Comparison of ENCODE assay signal across 40 cellular contexts in the genomic region with DNA sequence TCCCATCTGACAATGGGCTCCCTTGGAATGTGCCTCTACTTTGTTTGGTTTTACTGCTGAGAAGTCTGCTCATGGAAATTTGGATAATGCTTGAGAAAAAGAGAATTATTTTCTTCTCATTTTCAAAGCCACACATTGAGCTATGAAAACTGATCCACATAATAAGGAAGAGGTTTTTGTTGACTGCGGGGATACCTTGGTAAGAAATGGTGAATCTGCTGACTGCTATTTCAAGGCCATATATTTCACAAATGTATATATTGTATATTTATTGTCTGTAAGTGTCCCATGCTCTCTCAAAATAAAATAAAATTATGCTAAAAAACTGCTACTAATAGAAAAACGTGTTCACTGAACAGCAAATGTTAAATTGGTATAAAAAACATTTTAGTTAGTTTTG. TPM values are rescaled to one million over a fixed set of nuclear protein-coding genes. Genes with fewer than 3 reads are reported as not detected.
DNase-seq lines count a peak whose midpoint lies in the region; ATAC-seq, FAIRE-seq and TF ChIP-seq lines count a peak whose summit lies in the region.
"Had no signal": no experiment of that assay in that cellular context is flagged by ENCODE, and none has a peak within 500 bp of the region (broad histone marks: within the 10 kb centered on the region; RNA-seq: fewer than 3 reads in every experiment).

No MANE protein-coding gene starts in this region.

- TF ChIP-seq CTCF in HepG2 (CRISPR knock-in tag; IDR thresholded peaks at IDR 0.05) = no peak
- TF ChIP-seq CTCF in right lobe of liver (IDR thresholded peaks at IDR 0.05) = no peak

- H3K27ac Mint-ChIP-seq in activated T-helper 17 cell treated with anti-CD3 and anti-CD28 coated beads, Interleukin-2, amount 50 U/mL, for 72 hours = peak overlapping the region; percentile 42
- peak overlapping the region; percentile 23 for H3K27ac Mint-ChIP-seq in stimulated activated memory B cell treated with anti-CD40 and anti-IgM and Interleukin-4, amounts not matched to agents 10 μg/mL and 1 μg/mL and 100 μg/mL, for 72 hours
- H3K27ac Mint-ChIP-seq: B cell; CD14-positive monocyte; CD4-positive, alpha-beta memory T cell; CD4-positive, alpha-beta T cell; CD8-positive, alpha-beta T cell had no signal

- H3K4me1 ChIP-seq in HepG2 (ENCODE audit: insufficient read depth, low read length) (peaks cover 54% of the 10 kb centered on the region), right lobe of liver (no peaks in the 10 kb centered on the region), thymus (ENCODE audit: control insufficient read depth, insufficient read depth, low read length) (no peaks in the 10 kb centered on the region)
- H3K4me1 ChIP-seq: A549; BE2C; BLaER1 treated with 17β-estradiol and CSF1 and Interleukin-3, amounts not matched to agents 10 nM and 100 nM; Caco-2 had no signal

- no peak for FAIRE-seq in HepG2 (lab: Jason Lieb, UNC)
- FAIRE-seq: A204.1, A549, D721Med had no signal

- H3K4me3 Mint-ChIP-seq in activated T-helper 17 cell treated with anti-CD3 and anti-CD28 coated beads, Interleukin-2, amount 50 U/mL, for 72 hours = no peak overlapping the region
- no peak overlapping the region for H3K4me3 Mint-ChIP-seq in stimulated activated memory B cell treated with anti-CD40 and anti-IgM and Interleukin-4, amounts not matched to agents 10 μg/mL and 1 μg/mL and 100 μg/mL, for 72 hours
- H3K4me3 Mint-ChIP-seq: B cell; CD14-positive monocyte; CD4-positive, alpha-beta memory T cell; CD4-positive, alpha-beta T cell; CD4-positive, CD25-positive, alpha-beta regulatory T cell; CD8-positive, alpha-beta memory T cell; CD8-positive, alpha-beta T cell had no signal

- 75% methylated on average over 2 of the region's 2 CpGs for WGBS in HepG2 (ENCODE audit: low lambda C conversion rate)
- WGBS in right lobe of liver (ENCODE audit: insufficient coverage, low coverage, low lambda C conversion rate, missing lambda C conversion rate) = 79% methylated on average over 2 of the region's 2 CpGs
- WGBS in thymus = 96% methylated on average over 2 of the region's 2 CpGs

- no peaks in the 10 kb centered on the region for H3K9me3 Mint-ChIP-seq in activated T-helper 17 cell treated with anti-CD3 and anti-CD28 coated beads, Interleukin-2, amount 50 U/mL, for 72 hours
- no peaks in the 10 kb centered on the region for H3K9me3 Mint-ChIP-seq in stimulated activated memory B cell treated with anti-CD40 and anti-IgM and Interleukin-4, amounts not matched to agents 10 μg/mL and 1 μg/mL and 100 μg/mL, for 72 hours
- H3K9me3 Mint-ChIP-seq: CD14-positive monocyte; CD4-positive, alpha-beta memory T cell; CD4-positive, alpha-beta T cell; CD4-positive, CD25-positive, alpha-beta regulatory T cell; CD8-positive, alpha-beta memory T cell; CD8-positive, alpha-beta T cell had no signal

- TF ChIP-seq POLR2A in HepG2 (IDR thresholded peaks at IDR 0.05; ENCODE audit: insufficient read depth in 1 of 2, low read depth in 2 of 2, low read length in 2 of 2) (no peak), right lobe of liver (IDR thresholded peaks at IDR 0.05) (no peak)

- H3K27ac ChIP-seq in HepG2 (ENCODE audit: extremely low read length, insufficient read depth, low read length) (peak overlapping the region; percentile 71), right lobe of liver (no peak overlapping the region), thymus (ENCODE audit: low read depth) (peak overlapping the region; percentile 18)
- H3K27ac ChIP-seq: 22Rv1; A549; BLaER1; BLaER1 treated with 17β-estradiol and CSF1 and Interleukin-3, amounts not matched to agents 10 nM and 100 nM; C4-2B had no signal

- peaks cover 6 to 10% of the 10 kb centered on the region in 2 experiments; a peak in 4 of 5 replicates for H3K36me3 ChIP-seq in HepG2 (replicated peaks in 1 of 2; ENCODE audit: control insufficient read depth in 1 of 2, insufficient read depth in 2 of 2, low read length in 2 of 2)
- H3K36me3 ChIP-seq in right lobe of liver = peaks cover 0 to 20% (median 0%) of the 10 kb centered on the region in 4 donors
- H3K36me3 ChIP-seq in thymus (ENCODE audit: control insufficient read depth, insufficient read depth) = peaks cover 10% of the 10 kb centered on the region
- H3K36me3 ChIP-seq: BE2C had no signal

- H3K4me3 ChIP-seq in HepG2 (replicated peaks in 1 of 3; ENCODE audit: insufficient read depth in 1 of 3, low read depth in 2 of 3, low read length in 3 of 3) (peak overlapping the region; percentile 48 to 62 (median 52); a peak in 4 of 6 replicates), right lobe of liver (no peak overlapping the region), thymus (ENCODE audit: low read length) (no peak overlapping the region)
- H3K4me3 ChIP-seq: A549; BLaER1; BLaER1 treated with 17β-estradiol and CSF1 and Interleukin-3, amounts not matched to agents 10 nM and 100 nM had no signal

- intact Hi-C loops in HepG2 (cut with micrococcal nuclease; ENCODE audit: unreplicated experiment) = loop anchor here (1.0 kb wide), 1 partner anchor 12 kb away; no protein-coding TSS in a partner anchor
- intact Hi-C loops in right lobe of liver (cut with DNase I) = no loop called here

- peaks cover 4% of the 10 kb centered on the region for H3K4me1 Mint-ChIP-seq in activated T-helper 17 cell treated with anti-CD3 and anti-CD28 coated beads, Interleukin-2, amount 50 U/mL, for 72 hours
- peaks cover 7% of the 10 kb centered on the region for H3K4me1 Mint-ChIP-seq in stimulated activated memory B cell treated with anti-CD40 and anti-IgM and Interleukin-4, amounts not matched to agents 10 μg/mL and 1 μg/mL and 100 μg/mL, for 72 hours
- H3K4me1 Mint-ChIP-seq: CD14-positive monocyte had no signal

- TF ChIP-seq EP300 in HepG2 (IDR thresholded peaks at IDR 0.05; ENCODE audit: low read depth in 2 of 2, low read length in 2 of 2) (no peak), HepG2 (CRISPR knock-in tag; IDR thresholded peaks at IDR 0.05; ENCODE audit: borderline replicate concordance) (no peak)

- DNase-seq in HepG2 (ENCODE audit: low spot score) (no peak), right lobe of liver (no peak), DMS53 (lab: John Stamatoyannopoulos, UW) (no peak), NCI-H2171 treated with DMSO at 0.1 percent for 48 hours (lab: John Stamatoyannopoulos, UW) (no peak)
- DNase-seq: 8988T; ACHN; AML-193; BE2C; C1 segment of cervical spinal cord; Caco-2; Calu3; CD4-positive, alpha-beta memory T cell; CD4-positive, alpha-beta T cell; CD4-positive, CD25-positive, alpha-beta regulatory T cell; CD8-positive, alpha-beta memory T cell; CD8-positive, alpha-beta T cell; COR-L47; DMS 273 treated with DMSO at 0.1 percent for 48 hours; DMS153; DMS79; DMS79 treated with DMSO at 0.1 percent for 48 hours; DND-41; EL had no signal

- H3K27me3 Mint-ChIP-seq in activated T-helper 17 cell treated with anti-CD3 and anti-CD28 coated beads, Interleukin-2, amount 50 U/mL, for 72 hours = no peaks in the 10 kb centered on the region
- no peaks in the 10 kb centered on the region for H3K27me3 Mint-ChIP-seq in stimulated activated memory B cell treated with anti-CD40 and anti-IgM and Interleukin-4, amounts not matched to agents 10 μg/mL and 1 μg/mL and 100 μg/mL, for 72 hours
- H3K27me3 Mint-ChIP-seq: B cell; CD4-positive, alpha-beta memory T cell; CD4-positive, alpha-beta T cell; CD4-positive, CD25-positive, alpha-beta regulatory T cell; CD8-positive, alpha-beta memory T cell had no signal

- peak overlapping the region; percentile 87 for H3K4me2 ChIP-seq in HepG2 (ENCODE audit: low read depth, low read length)
- H3K4me2 ChIP-seq: A549; BLaER1; BLaER1 treated with 17β-estradiol and CSF1 and Interleukin-3, amounts not matched to agents 10 nM and 100 nM had no signal

- ATAC-seq in HepG2 = no peak
- no peak for ATAC-seq in right lobe of liver
- ATAC-seq in activated T-helper 17 cell treated with anti-CD3 and anti-CD28 coated beads, Interleukin-2, amount 50 U/mL, for 72 hours (replicated peaks) = no peak
- no peak for ATAC-seq in stimulated activated memory B cell treated with anti-CD40 and anti-IgM and Interleukin-4, amounts not matched to agents 10 μg/mL and 1 μg/mL and 100 μg/mL, for 72 hours
- no peak for ATAC-seq in HG03175 (IDR thresholded peaks at IDR 0.05; ENCODE audit: unreplicated experiment)
- ATAC-seq: A549; CD8-positive, alpha-beta T cell had no signal

- H2AFZ ChIP-seq in HepG2 (ENCODE audit: low read length) = no peak overlapping the region

- peaks cover 56% of the 10 kb centered on the region for H3K36me3 Mint-ChIP-seq in activated T-helper 17 cell treated with anti-CD3 and anti-CD28 coated beads, Interleukin-2, amount 50 U/mL, for 72 hours (ENCODE audit: low read depth)
- peaks cover 37% of the 10 kb centered on the region for H3K36me3 Mint-ChIP-seq in stimulated activated memory B cell treated with anti-CD40 and anti-IgM and Interleukin-4, amounts not matched to agents 10 μg/mL and 1 μg/mL and 100 μg/mL, for 72 hours

- POLR2A ChIA-PET in HepG2 (lab: Yijun Ruan, JAX) = interaction anchor here (1.1 to 2.2 kb wide), 3 partner anchors 10 to 25 kb away, joined by 3 to 6 read pairs (median 4); no protein-coding TSS in a partner anchor

- CTCF ChIA-PET in HepG2 (lab: Yijun Ruan, JAX; ENCODE audit: low intra/inter-chr PET ratio, low total read pairs) = interaction anchor here (1.0 to 1.5 kb wide), 2 partner anchors 12 to 41 kb away, joined by 3 to 4 read pairs; no protein-coding TSS in a partner anchor

- H4K20me1 ChIP-seq in HepG2 (ENCODE audit: insufficient read depth, low read length) = no peaks in the 10 kb centered on the region
- H4K20me1 ChIP-seq: BLaER1; BLaER1 treated with 17β-estradiol and CSF1 and Interleukin-3, amounts not matched to agents 10 nM and 100 nM had no signal

- no peak for TF ChIP-seq RAD21 in HepG2 (CRISPR knock-in tag; IDR thresholded peaks at IDR 0.05)

- no peaks in the 10 kb centered on the region for H3K9me3 ChIP-seq in HepG2 (ENCODE audit: low read length)
- H3K9me3 ChIP-seq in right lobe of liver = no peaks in the 10 kb centered on the region
- no peaks in the 10 kb centered on the region for H3K9me3 ChIP-seq in thymus (ENCODE audit: control insufficient read depth)
- H3K9me3 ChIP-seq: A549, BE2C, Caco-2 had no signal

- peak overlapping the region; percentile 30 for H3K9ac ChIP-seq in HepG2 (ENCODE audit: insufficient read depth, low read depth, low read length)
- H3K9ac ChIP-seq: BLaER1; BLaER1 treated with 17β-estradiol and CSF1 and Interleukin-3, amounts not matched to agents 10 nM and 100 nM had no signal

- in situ Hi-C loops in HepG2 (cut with HindIII; ENCODE audit: extremely low pct_ligation_motif_present, low pct_unique_long_range_greater_than_20kb) = loop anchor here (5.0 kb wide), 1 partner anchor 39 kb away; a partner anchor contains a TSS

- H3K27me3 ChIP-seq in HepG2 (ENCODE audit: control insufficient read depth in 1 of 2, insufficient read depth in 2 of 2, low read length in 2 of 2) (no peaks in the 10 kb centered on the region), right lobe of liver (no peaks in the 10 kb centered on the region), thymus (ENCODE audit: control insufficient read depth, insufficient read depth) (no peaks in the 10 kb centered on the region)
- H3K27me3 ChIP-seq: BE2C; BLaER1; BLaER1 treated with 17β-estradiol and CSF1 and Interleukin-3, amounts not matched to agents 10 nM and 100 nM had no signal

- BruUV-seq in HepG2 (replicated peaks; lab: Mats Ljungman, UMichigan) = no TSS peak

- H3K79me2 ChIP-seq in HepG2 (ENCODE audit: insufficient read depth, low read length) = peaks cover 2% of the 10 kb centered on the region

RNA-seq across cellular contexts. Expression of a gene that starts 15.1 kb away (rescaled TPM):
- total RNA-seq in HepG2 (2016; rRNA removed; fragmentation: Illumina TruSeq; extraction: Trizol) = 8.8 and 13.0 TPM in 2 replicates
- 4.1 and 4.9 TPM in 2 replicates for total RNA-seq in HepG2 (2016; cell fraction: cytosol; rRNA removed; fragmentation: Illumina TruSeq; extraction: Trizol; ENCODE audit: low read depth)
- 8.7 and 10.6 TPM in 2 replicates for total RNA-seq in HepG2 (2016; cell fraction: insoluble cytoplasmic fraction; rRNA removed; fragmentation: Illumina TruSeq; extraction: Trizol)
- 6.5 and 8.7 TPM in 2 replicates for total RNA-seq in HepG2 (2016; cell fraction: membrane; rRNA removed; fragmentation: Illumina TruSeq; extraction: Trizol)
- total RNA-seq in HepG2 (2016; cell fraction: nucleus; rRNA removed; fragmentation: Illumina TruSeq; extraction: Trizol) = 19.0 and 22.6 TPM in 2 replicates
- 38.1 and 48.2 TPM in 2 replicates for polyA plus RNA-seq in HepG2 (2011; rRNA removed)
- 22.1 and 28.8 TPM in 2 replicates for polyA plus RNA-seq in HepG2 (2011; cell fraction: cytosol; rRNA removed)
- polyA plus RNA-seq in HepG2 (2011; cell fraction: nucleus; rRNA removed) = 105 and 110 TPM in 2 replicates
- 34.7 and 61.3 TPM in 2 replicates for polyA plus RNA-seq in HepG2 (2012)
- polyA plus RNA-seq in HepG2 (2016; cell fraction: cytosol; fragmentation: Illumina TruSeq; extraction: Trizol; ENCODE audit: low read depth) = 3.9 and 4.4 TPM in 2 replicates
- 12.2 TPM in 2 replicates for polyA plus RNA-seq in HepG2 (2016; cell fraction: insoluble cytoplasmic fraction; fragmentation: Illumina TruSeq; extraction: Trizol; ENCODE audit: low read depth)
- 6.9 and 8.4 TPM in 2 replicates for polyA plus RNA-seq in HepG2 (2016; cell fraction: membrane; fragmentation: Illumina TruSeq; extraction: Trizol; ENCODE audit: low read depth)
- 34.5 and 42.6 TPM in 2 replicates for polyA plus RNA-seq in HepG2 (2016; cell fraction: nucleus; fragmentation: Illumina TruSeq; extraction: Trizol; ENCODE audit: insufficient read depth, low read depth)
- polyA minus RNA-seq in HepG2 (2011; rRNA and poly(A)+ RNA removed; ENCODE audit: low replicate concordance) = 8.2 and 18.1 TPM in 2 replicates
- polyA minus RNA-seq in HepG2 (2011; cell fraction: cytosol; rRNA and poly(A)+ RNA removed) = 10.2 and 13.8 TPM in 2 replicates
- 143 and 147 TPM in 2 replicates for polyA minus RNA-seq in HepG2 (2011; cell fraction: nucleus; rRNA and poly(A)+ RNA removed)
- total RNA-seq in right lobe of liver = 10 to 100 TPM in 2 of 6 experiments, 1 to 10 TPM in 4; 5.9 to 23.0 (median 8.7) TPM
- 10 to 100 TPM; 16.2 to 40.0 TPM for total RNA-seq in activated T-helper 17 cell treated with anti-CD3 and anti-CD28 coated beads, Interleukin-2, amount 50 U/mL, for 72 hours
- 73.7 TPM for polyA plus RNA-seq in thymus

RNA-seq across cellular contexts. Expression of a gene that starts 16.0 kb away (rescaled TPM):
- total RNA-seq in HepG2 (2016; rRNA removed; fragmentation: Illumina TruSeq; extraction: Trizol) (246 and 290 TPM in 2 replicates), right lobe of liver (10 to 100 TPM; 52.1 to 72.1 (median 60.3) TPM)
- 198 and 234 TPM in 2 replicates for total RNA-seq in HepG2 (2016; cell fraction: cytosol; rRNA removed; fragmentation: Illumina TruSeq; extraction: Trizol; ENCODE audit: low read depth)
- 252 and 306 TPM in 2 replicates for total RNA-seq in HepG2 (2016; cell fraction: insoluble cytoplasmic fraction; rRNA removed; fragmentation: Illumina TruSeq; extraction: Trizol)
- total RNA-seq in HepG2 (2016; cell fraction: membrane; rRNA removed; fragmentation: Illumina TruSeq; extraction: Trizol) = 319 and 324 TPM in 2 replicates
- 159 and 173 TPM in 2 replicates for total RNA-seq in HepG2 (2016; cell fraction: nucleus; rRNA removed; fragmentation: Illumina TruSeq; extraction: Trizol)
- polyA plus RNA-seq in HepG2 (2011; rRNA removed) (280 and 348 TPM in 2 replicates), thymus (108 TPM)
- 192 and 226 TPM in 2 replicates for polyA plus RNA-seq in HepG2 (2011; cell fraction: cytosol; rRNA removed)
- 139 and 154 TPM in 2 replicates for polyA plus RNA-seq in HepG2 (2011; cell fraction: nucleus; rRNA removed)
- polyA plus RNA-seq in HepG2 (2012) = 301 and 382 TPM in 2 replicates
- polyA plus RNA-seq in HepG2 (2016; cell fraction: cytosol; fragmentation: Illumina TruSeq; extraction: Trizol; ENCODE audit: low read depth) = 328 and 393 TPM in 2 replicates
- polyA plus RNA-seq in HepG2 (2016; cell fraction: insoluble cytoplasmic fraction; fragmentation: Illumina TruSeq; extraction: Trizol; ENCODE audit: low read depth) = 381 and 406 TPM in 2 replicates
- polyA plus RNA-seq in HepG2 (2016; cell fraction: membrane; fragmentation: Illumina TruSeq; extraction: Trizol; ENCODE audit: low read depth) = 353 and 372 TPM in 2 replicates
- polyA plus RNA-seq in HepG2 (2016; cell fraction: nucleus; fragmentation: Illumina TruSeq; extraction: Trizol; ENCODE audit: insufficient read depth, low read depth) = 287 and 295 TPM in 2 replicates
- 137 and 198 TPM in 2 replicates for polyA minus RNA-seq in HepG2 (2011; rRNA and poly(A)+ RNA removed; ENCODE audit: low replicate concordance)
- polyA minus RNA-seq in HepG2 (2011; cell fraction: cytosol; rRNA and poly(A)+ RNA removed) = 154 and 160 TPM in 2 replicates
- 316 and 328 TPM in 2 replicates for polyA minus RNA-seq in HepG2 (2011; cell fraction: nucleus; rRNA and poly(A)+ RNA removed)
- 100 to 1,000 TPM; 116 to 156 TPM for total RNA-seq in activated T-helper 17 cell treated with anti-CD3 and anti-CD28 coated beads, Interleukin-2, amount 50 U/mL, for 72 hours

RNA-seq across cellular contexts. Expression of a gene that starts 39.2 kb away (rescaled TPM):
- total RNA-seq in HepG2 (2016; rRNA removed; fragmentation: Illumina TruSeq; extraction: Trizol) = 0.22 TPM in 1 of 2 replicates, not detected in the other
- total RNA-seq in HepG2 (2016; cell fraction: cytosol; rRNA removed; fragmentation: Illumina TruSeq; extraction: Trizol; ENCODE audit: low read depth) = not detected in 2 replicates
- 0.22 TPM in 1 of 2 replicates, not detected in the other for total RNA-seq in HepG2 (2016; cell fraction: insoluble cytoplasmic fraction; rRNA removed; fragmentation: Illumina TruSeq; extraction: Trizol)
- 0.77 and 0.93 TPM in 2 replicates for total RNA-seq in HepG2 (2016; cell fraction: membrane; rRNA removed; fragmentation: Illumina TruSeq; extraction: Trizol)
- total RNA-seq in HepG2 (2016; cell fraction: nucleus; rRNA removed; fragmentation: Illumina TruSeq; extraction: Trizol) = not detected in 2 replicates
- polyA plus RNA-seq in HepG2 (2011; rRNA removed) = 1.7 and 2.9 TPM in 2 replicates
- polyA plus RNA-seq in HepG2 (2011; cell fraction: cytosol; rRNA removed) = 0.89 and 1.5 TPM in 2 replicates
- 0.82 and 1.1 TPM in 2 replicates for polyA plus RNA-seq in HepG2 (2011; cell fraction: nucleus; rRNA removed)
- 1.5 and 2.3 TPM in 2 replicates for polyA plus RNA-seq in HepG2 (2012)
- 0.12 and 0.19 TPM in 2 replicates for polyA plus RNA-seq in HepG2 (2016; cell fraction: cytosol; fragmentation: Illumina TruSeq; extraction: Trizol; ENCODE audit: low read depth)
- 0.35 TPM in 1 of 2 replicates, not detected in the other for polyA plus RNA-seq in HepG2 (2016; cell fraction: insoluble cytoplasmic fraction; fragmentation: Illumina TruSeq; extraction: Trizol; ENCODE audit: low read depth)
- polyA plus RNA-seq in HepG2 (2016; cell fraction: membrane; fragmentation: Illumina TruSeq; extraction: Trizol; ENCODE audit: low read depth) = 0.22 and 0.45 TPM in 2 replicates
- 0.72 and 1.0 TPM in 2 replicates for polyA plus RNA-seq in HepG2 (2016; cell fraction: nucleus; fragmentation: Illumina TruSeq; extraction: Trizol; ENCODE audit: insufficient read depth, low read depth)
- not detected in 2 replicates for polyA minus RNA-seq in HepG2 (2011; rRNA and poly(A)+ RNA removed; ENCODE audit: low replicate concordance)
- 0.59 TPM in 1 of 2 replicates, not detected in the other for polyA minus RNA-seq in HepG2 (2011; cell fraction: cytosol; rRNA and poly(A)+ RNA removed)
- 1.4 and 1.5 TPM in 2 replicates for polyA minus RNA-seq in HepG2 (2011; cell fraction: nucleus; rRNA and poly(A)+ RNA removed)
- 1 to 10 TPM in 4 of 6 experiments, under 1 TPM in 2; 0.49 to 2.9 (median 1.0) TPM for total RNA-seq in right lobe of liver
- not detected for total RNA-seq in activated T-helper 17 cell treated with anti-CD3 and anti-CD28 coated beads, Interleukin-2, amount 50 U/mL, for 72 hours
- polyA plus RNA-seq in thymus = 13.3 TPM
- total RNA-seq: A172; A673; Caco-2; Calu3; CD4-positive, alpha-beta memory T cell; CD4-positive, alpha-beta T cell; CD4-positive, CD25-positive, alpha-beta regulatory T cell; CD8-positive, alpha-beta memory T cell had no signal
- polyA plus RNA-seq: A549; AG04450; BJ; CD14-positive monocyte; CD4-positive, alpha-beta memory T cell; CD8-positive, alpha-beta memory T cell had no signal

Comparison
In these comparisons a context has a peak if more than half of its experiments do, and no peak if none do; other contexts are left out.
1. H3K27ac ChIP-seq: peak in HepG2 (single experiment) and thymus (single experiment); none in right lobe of liver (0 of 3).
2. H3K4me3 ChIP-seq: peak in HepG2 (3 of 3); none in right lobe of liver (0 of 3) and thymus (single experiment).